ENCODE assay signal across 1 cellular context in the genomic region with DNA sequence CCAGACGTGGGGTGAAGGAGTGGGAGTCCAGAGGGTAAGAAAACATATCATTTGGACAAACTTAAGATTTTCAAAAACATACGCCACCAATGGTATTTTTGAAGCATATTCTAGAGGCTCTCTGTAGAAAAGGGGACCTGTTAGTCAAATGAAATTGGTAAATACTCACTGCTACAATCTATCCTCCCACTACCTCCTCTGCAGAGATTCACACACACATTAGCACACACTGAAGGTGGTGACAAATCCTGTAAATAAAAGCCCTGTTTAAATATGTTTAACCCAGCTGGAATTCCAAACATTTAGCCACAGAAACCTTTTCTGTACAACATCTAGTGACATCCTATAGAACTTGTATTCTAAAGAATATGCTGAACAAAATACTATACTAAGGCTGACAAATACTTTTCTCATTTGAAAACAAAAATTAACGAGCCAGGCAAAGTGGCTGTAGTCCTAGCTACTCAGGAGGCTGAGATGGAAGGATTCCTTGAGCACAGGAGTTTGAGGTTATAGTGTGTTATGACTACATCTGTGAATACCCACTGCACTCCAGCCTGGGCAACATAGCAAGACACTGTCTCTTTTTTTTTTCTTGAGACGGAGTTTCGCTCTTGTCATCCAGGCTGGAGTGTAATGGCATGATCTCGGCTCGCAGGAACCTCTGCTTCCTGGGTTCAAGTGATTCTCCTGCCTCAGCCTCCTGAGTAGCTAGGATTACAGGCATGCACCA.
TF ChIP-seq lines count a peak whose summit lies in the region.

No MANE protein-coding gene starts in this region.

TF ChIP-seq in HepG2, 621 proteins besides CTCF, POLR2A, EP300 and RAD21 (continued from another document and continues in another):
- TF ChIP-seq, protein P1, sequence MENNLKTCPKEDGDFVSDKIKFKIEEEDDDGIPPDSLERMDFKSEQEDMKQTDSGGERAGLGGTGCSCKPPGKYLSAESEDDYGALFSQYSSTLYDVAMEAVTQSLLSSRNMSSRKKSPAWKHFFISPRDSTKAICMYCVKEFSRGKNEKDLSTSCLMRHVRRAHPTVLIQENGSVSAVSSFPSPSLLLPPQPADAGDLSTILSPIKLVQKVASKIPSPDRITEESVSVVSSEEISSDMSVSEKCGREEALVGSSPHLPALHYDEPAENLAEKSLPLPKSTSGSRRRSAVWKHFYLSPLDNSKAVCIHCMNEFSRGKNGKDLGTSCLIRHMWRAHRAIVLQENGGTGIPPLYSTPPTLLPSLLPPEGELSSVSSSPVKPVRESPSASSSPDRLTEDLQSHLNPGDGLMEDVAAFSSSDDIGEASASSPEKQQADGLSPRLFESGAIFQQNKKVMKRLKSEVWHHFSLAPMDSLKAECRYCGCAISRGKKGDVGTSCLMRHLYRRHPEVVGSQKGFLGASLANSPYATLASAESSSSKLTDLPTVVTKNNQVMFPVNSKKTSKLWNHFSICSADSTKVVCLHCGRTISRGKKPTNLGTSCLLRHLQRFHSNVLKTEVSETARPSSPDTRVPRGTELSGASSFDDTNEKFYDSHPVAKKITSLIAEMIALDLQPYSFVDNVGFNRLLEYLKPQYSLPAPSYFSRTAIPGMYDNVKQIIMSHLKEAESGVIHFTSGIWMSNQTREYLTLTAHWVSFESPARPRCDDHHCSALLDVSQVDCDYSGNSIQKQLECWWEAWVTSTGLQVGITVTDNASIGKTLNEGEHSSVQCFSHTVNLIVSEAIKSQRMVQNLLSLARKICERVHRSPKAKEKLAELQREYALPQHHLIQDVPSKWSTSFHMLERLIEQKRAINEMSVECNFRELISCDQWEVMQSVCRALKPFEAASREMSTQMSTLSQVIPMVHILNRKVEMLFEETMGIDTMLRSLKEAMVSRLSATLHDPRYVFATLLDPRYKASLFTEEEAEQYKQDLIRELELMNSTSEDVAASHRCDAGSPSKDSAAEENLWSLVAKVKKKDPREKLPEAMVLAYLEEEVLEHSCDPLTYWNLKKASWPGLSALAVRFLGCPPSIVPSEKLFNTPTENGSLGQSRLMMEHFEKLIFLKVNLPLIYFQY (CRISPR knock-in tag; IDR thresholded peaks at IDR 0.05; ENCODE audit: borderline replicate concordance) = no peak
- no peak for TF ChIP-seq NFKB2 (CRISPR knock-in tag; IDR thresholded peaks at IDR 0.05; ENCODE audit: borderline replicate concordance)
- peak; percentile 75 for TF ChIP-seq FOXA3 (CRISPR knock-in tag; IDR thresholded peaks at IDR 0.05)
- no peak for TF ChIP-seq HNRNPK (IDR thresholded peaks at IDR 0.05; ENCODE audit: low read depth, low read length, poor library complexity, severe bottlenecking)
- no peak for TF ChIP-seq ZNF207 (IDR thresholded peaks at IDR 0.05; ENCODE audit: borderline replicate concordance)
- no peak for TF ChIP-seq GLI4 (CRISPR knock-in tag; IDR thresholded peaks at IDR 0.05; ENCODE audit: borderline replicate concordance)
- no peak for TF ChIP-seq LCORL (IDR thresholded peaks at IDR 0.05)
- TF ChIP-seq LCORL (CRISPR knock-in tag; IDR thresholded peaks at IDR 0.05) = 0 out of 2 replicates have a peak, but pooled peaks have one; percentile 46
- no peak for TF ChIP-seq ZNF558 (CRISPR knock-in tag; IDR thresholded peaks at IDR 0.05; ENCODE audit: borderline replicate concordance)
- TF ChIP-seq ZSCAN22 (CRISPR knock-in tag; IDR thresholded peaks at IDR 0.05) = no peak
- no peak for TF ChIP-seq ZNF17 (CRISPR knock-in tag; IDR thresholded peaks at IDR 0.05)
- no peak for TF ChIP-seq ZSCAN9 (CRISPR knock-in tag; IDR thresholded peaks at IDR 0.05; ENCODE audit: borderline replicate concordance)
- TF ChIP-seq ZNF607 (CRISPR knock-in tag; IDR thresholded peaks at IDR 0.05; ENCODE audit: borderline replicate concordance) = no peak
- TF ChIP-seq SMC3 (IDR thresholded peaks at IDR 0.05; ENCODE audit: low read length) = no peak
- no peak for TF ChIP-seq ZNF792 (CRISPR knock-in tag; IDR thresholded peaks at IDR 0.05)
- TF ChIP-seq, protein P2, sequence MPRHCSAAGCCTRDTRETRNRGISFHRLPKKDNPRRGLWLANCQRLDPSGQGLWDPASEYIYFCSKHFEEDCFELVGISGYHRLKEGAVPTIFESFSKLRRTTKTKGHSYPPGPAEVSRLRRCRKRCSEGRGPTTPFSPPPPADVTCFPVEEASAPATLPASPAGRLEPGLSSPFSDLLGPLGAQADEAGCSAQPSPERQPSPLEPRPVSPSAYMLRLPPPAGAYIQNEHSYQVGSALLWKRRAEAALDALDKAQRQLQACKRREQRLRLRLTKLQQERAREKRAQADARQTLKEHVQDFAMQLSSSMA (CRISPR knock-in tag; IDR thresholded peaks at IDR 0.05) = no peak
- peak; percentile 51; the same call in 1 of the 2 replicates for TF ChIP-seq HHEX (CRISPR knock-in tag; IDR thresholded peaks at IDR 0.05)
- TF ChIP-seq RFXANK (CRISPR knock-in tag; IDR thresholded peaks at IDR 0.05) = no peak
- no peak for TF ChIP-seq ZNF615 (CRISPR knock-in tag; IDR thresholded peaks at IDR 0.05; ENCODE audit: borderline replicate concordance)
- no peak for TF ChIP-seq ZNF124 (CRISPR knock-in tag; IDR thresholded peaks at IDR 0.05)
- TF ChIP-seq, protein P3, sequence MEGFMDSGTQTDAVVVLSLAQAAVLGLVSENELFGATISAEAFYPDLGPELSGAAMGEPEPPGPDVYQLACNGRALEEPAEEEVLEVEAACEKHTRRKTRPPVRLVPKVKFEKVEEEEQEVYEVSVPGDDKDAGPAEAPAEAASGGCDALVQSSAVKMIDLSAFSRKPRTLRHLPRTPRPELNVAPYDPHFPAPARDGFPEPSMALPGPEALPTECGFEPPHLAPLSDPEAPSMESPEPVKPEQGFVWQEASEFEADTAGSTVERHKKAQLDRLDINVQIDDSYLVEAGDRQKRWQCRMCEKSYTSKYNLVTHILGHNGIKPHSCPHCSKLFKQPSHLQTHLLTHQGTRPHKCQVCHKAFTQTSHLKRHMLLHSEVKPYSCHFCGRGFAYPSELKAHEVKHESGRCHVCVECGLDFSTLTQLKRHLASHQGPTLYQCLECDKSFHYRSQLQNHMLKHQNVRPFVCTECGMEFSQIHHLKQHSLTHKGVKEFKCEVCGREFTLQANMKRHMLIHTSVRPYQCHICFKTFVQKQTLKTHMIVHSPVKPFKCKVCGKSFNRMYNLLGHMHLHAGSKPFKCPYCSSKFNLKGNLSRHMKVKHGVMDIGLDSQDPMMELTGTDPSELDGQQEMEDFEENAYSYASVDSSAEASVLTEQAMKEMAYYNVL (CRISPR knock-in tag; IDR thresholded peaks at IDR 0.05; ENCODE audit: borderline replicate concordance) = no peak
- TF ChIP-seq FOXO1 (CRISPR knock-in tag; IDR thresholded peaks at IDR 0.05) = no peak; the same call in 1 of the 2 replicates
- no peak for TF ChIP-seq ZNF317 (CRISPR knock-in tag; IDR thresholded peaks at IDR 0.05)
- TF ChIP-seq ZNF768 (CRISPR knock-in tag; IDR thresholded peaks at IDR 0.05) = no peak
- TF ChIP-seq, protein P4, sequence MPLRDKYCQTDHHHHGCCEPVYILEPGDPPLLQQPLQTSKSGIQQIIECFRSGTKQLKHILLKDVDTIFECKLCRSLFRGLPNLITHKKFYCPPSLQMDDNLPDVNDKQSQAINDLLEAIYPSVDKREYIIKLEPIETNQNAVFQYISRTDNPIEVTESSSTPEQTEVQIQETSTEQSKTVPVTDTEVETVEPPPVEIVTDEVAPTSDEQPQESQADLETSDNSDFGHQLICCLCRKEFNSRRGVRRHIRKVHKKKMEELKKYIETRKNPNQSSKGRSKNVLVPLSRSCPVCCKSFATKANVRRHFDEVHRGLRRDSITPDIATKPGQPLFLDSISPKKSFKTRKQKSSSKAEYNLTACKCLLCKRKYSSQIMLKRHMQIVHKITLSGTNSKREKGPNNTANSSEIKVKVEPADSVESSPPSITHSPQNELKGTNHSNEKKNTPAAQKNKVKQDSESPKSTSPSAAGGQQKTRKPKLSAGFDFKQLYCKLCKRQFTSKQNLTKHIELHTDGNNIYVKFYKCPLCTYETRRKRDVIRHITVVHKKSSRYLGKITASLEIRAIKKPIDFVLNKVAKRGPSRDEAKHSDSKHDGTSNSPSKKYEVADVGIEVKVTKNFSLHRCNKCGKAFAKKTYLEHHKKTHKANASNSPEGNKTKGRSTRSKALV (CRISPR knock-in tag; IDR thresholded peaks at IDR 0.05) = no peak
- TF ChIP-seq ZNF501 (CRISPR knock-in tag; IDR thresholded peaks at IDR 0.05) = 0 out of 2 replicates have a peak, but pooled peaks have one; percentile 33
- no peak for TF ChIP-seq ZSCAN20 (CRISPR knock-in tag; IDR thresholded peaks at IDR 0.05; ENCODE audit: borderline replicate concordance)
- TF ChIP-seq ZNF572 (CRISPR knock-in tag; IDR thresholded peaks at IDR 0.05) = no peak
- TF ChIP-seq, protein P5, sequence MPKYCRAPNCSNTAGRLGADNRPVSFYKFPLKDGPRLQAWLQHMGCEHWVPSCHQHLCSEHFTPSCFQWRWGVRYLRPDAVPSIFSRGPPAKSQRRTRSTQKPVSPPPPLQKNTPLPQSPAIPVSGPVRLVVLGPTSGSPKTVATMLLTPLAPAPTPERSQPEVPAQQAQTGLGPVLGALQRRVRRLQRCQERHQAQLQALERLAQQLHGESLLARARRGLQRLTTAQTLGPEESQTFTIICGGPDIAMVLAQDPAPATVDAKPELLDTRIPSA (CRISPR knock-in tag; IDR thresholded peaks at IDR 0.05; ENCODE audit: borderline replicate concordance) = no peak
- no peak for TF ChIP-seq ZNF782 (CRISPR knock-in tag; IDR thresholded peaks at IDR 0.05; ENCODE audit: borderline replicate concordance)
- TF ChIP-seq, protein P6, sequence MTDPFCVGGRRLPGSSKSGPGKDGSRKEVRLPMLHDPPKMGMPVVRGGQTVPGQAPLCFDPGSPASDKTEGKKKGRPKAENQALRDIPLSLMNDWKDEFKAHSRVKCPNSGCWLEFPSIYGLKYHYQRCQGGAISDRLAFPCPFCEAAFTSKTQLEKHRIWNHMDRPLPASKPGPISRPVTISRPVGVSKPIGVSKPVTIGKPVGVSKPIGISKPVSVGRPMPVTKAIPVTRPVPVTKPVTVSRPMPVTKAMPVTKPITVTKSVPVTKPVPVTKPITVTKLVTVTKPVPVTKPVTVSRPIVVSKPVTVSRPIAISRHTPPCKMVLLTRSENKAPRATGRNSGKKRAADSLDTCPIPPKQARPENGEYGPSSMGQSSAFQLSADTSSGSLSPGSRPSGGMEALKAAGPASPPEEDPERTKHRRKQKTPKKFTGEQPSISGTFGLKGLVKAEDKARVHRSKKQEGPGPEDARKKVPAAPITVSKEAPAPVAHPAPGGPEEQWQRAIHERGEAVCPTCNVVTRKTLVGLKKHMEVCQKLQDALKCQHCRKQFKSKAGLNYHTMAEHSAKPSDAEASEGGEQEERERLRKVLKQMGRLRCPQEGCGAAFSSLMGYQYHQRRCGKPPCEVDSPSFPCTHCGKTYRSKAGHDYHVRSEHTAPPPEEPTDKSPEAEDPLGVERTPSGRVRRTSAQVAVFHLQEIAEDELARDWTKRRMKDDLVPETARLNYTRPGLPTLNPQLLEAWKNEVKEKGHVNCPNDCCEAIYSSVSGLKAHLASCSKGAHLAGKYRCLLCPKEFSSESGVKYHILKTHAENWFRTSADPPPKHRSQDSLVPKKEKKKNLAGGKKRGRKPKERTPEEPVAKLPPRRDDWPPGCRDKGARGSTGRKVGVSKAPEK (CRISPR knock-in tag; IDR thresholded peaks at IDR 0.05; ENCODE audit: borderline replicate concordance) = no peak
- TF ChIP-seq MIER2 (CRISPR knock-in tag; IDR thresholded peaks at IDR 0.05) = no peak
- no peak for TF ChIP-seq TCF12 (IDR thresholded peaks at IDR 0.05)
- no peak for TF ChIP-seq TCF12 (CRISPR knock-in tag; IDR thresholded peaks at IDR 0.05)
- TF ChIP-seq PITX1 (CRISPR knock-in tag; IDR thresholded peaks at IDR 0.05) = peak; percentile 72
- no peak for TF ChIP-seq GABPA (IDR thresholded peaks at IDR 0.05; ENCODE audit: low read depth, low read length)
- no peak for TF ChIP-seq GABPA (CRISPR knock-in tag; IDR thresholded peaks at IDR 0.05; ENCODE audit: low read depth)
- TF ChIP-seq, protein P7, sequence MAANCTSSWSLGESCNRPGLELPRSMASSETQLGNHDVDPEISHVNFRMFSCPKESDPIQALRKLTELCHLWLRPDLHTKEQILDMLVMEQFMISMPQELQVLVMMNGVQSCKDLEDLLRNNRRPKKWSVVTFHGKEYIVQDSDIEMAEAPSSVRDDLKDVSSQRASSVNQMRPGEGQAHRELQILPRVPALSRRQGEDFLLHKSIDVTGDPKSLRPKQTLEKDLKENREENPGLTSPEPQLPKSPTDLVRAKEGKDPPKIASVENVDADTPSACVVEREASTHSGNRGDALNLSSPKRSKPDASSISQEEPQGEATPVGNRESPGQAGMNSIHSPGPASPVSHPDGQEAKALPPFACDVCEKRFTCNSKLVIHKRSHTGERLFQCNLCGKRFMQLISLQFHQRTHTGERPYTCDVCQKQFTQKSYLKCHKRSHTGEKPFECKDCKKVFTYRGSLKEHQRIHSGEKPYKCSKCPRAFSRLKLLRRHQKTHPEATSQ (CRISPR knock-in tag; IDR thresholded peaks at IDR 0.05; ENCODE audit: borderline replicate concordance) = no peak
- no peak for TF ChIP-seq GTF2F1 (IDR thresholded peaks at IDR 0.05; ENCODE audit: low read length)
- TF ChIP-seq, protein P8, sequence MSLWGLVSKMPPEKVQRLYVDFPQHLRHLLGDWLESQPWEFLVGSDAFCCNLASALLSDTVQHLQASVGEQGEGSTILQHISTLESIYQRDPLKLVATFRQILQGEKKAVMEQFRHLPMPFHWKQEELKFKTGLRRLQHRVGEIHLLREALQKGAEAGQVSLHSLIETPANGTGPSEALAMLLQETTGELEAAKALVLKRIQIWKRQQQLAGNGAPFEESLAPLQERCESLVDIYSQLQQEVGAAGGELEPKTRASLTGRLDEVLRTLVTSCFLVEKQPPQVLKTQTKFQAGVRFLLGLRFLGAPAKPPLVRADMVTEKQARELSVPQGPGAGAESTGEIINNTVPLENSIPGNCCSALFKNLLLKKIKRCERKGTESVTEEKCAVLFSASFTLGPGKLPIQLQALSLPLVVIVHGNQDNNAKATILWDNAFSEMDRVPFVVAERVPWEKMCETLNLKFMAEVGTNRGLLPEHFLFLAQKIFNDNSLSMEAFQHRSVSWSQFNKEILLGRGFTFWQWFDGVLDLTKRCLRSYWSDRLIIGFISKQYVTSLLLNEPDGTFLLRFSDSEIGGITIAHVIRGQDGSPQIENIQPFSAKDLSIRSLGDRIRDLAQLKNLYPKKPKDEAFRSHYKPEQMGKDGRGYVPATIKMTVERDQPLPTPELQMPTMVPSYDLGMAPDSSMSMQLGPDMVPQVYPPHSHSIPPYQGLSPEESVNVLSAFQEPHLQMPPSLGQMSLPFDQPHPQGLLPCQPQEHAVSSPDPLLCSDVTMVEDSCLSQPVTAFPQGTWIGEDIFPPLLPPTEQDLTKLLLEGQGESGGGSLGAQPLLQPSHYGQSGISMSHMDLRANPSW (CRISPR knock-in tag; IDR thresholded peaks at IDR 0.05; ENCODE audit: borderline replicate concordance) = 0 out of 2 replicates have a peak, but pooled peaks have one; percentile 26
- TF ChIP-seq ZNF598 (CRISPR knock-in tag; IDR thresholded peaks at IDR 0.05; ENCODE audit: borderline replicate concordance) = no peak
- TF ChIP-seq ZNF644 (CRISPR knock-in tag; IDR thresholded peaks at IDR 0.05; ENCODE audit: low read depth) = no peak
- TF ChIP-seq ZNF263 (CRISPR knock-in tag; IDR thresholded peaks at IDR 0.05) = no peak
- no peak for TF ChIP-seq ZBTB8A (CRISPR knock-in tag; IDR thresholded peaks at IDR 0.05; ENCODE audit: borderline replicate concordance, low read depth)
- no peak for TF ChIP-seq ZNF83 (CRISPR knock-in tag; IDR thresholded peaks at IDR 0.05; ENCODE audit: borderline replicate concordance)
- no peak for TF ChIP-seq DNMT3B (CRISPR knock-in tag; conservative IDR thresholded peaks at IDR 0.05)
- no peak for TF ChIP-seq MZF1 (CRISPR knock-in tag; IDR thresholded peaks at IDR 0.05; ENCODE audit: borderline replicate concordance)
- TF ChIP-seq NBN (conservative IDR thresholded peaks at IDR 0.05) = no peak
- no peak for TF ChIP-seq ZFP62 (CRISPR knock-in tag; IDR thresholded peaks at IDR 0.05)
- TF ChIP-seq ATRX (CRISPR knock-in tag; IDR thresholded peaks at IDR 0.05; ENCODE audit: borderline replicate concordance) = no peak
- TF ChIP-seq ZNF329 (CRISPR knock-in tag; IDR thresholded peaks at IDR 0.05; ENCODE audit: low read depth) = no peak
- TF ChIP-seq NFE2 (CRISPR knock-in tag; IDR thresholded peaks at IDR 0.05) = no peak
- TF ChIP-seq ZNF232 (CRISPR knock-in tag; IDR thresholded peaks at IDR 0.05; ENCODE audit: borderline replicate concordance) = no peak
